22 cellular contexts compared by ENCODE assay signal in genomic region chr1:113003751-113004690, GRCh38.
"Had no signal": no experiment of that assay in that cellular context is flagged by ENCODE, and none has a peak within 500 bp of the region (broad histone marks: within the 10 kb centered on the region; RNA-seq: fewer than 3 reads in every experiment).

No MANE protein-coding gene starts in this region.

- FAIRE-seq: islet of Langerhans had no signal

- H3K27me3 Mint-ChIP-seq: memory B cell; natural killer cell treated with Interleukin-12 subunit alpha and Interleukin-12 subunit beta and Interleukin-15 and Interleukin-18, amount 100 ng/mL, for 72 hours had no signal

- H2AFZ ChIP-seq: parathyroid adenoma had no signal

- H3K27me3 ChIP-seq: colonic mucosa, heart left ventricle, left lung, sigmoid colon, suprapubic skin, tibial artery, upper lobe of left lung, uterus had no signal

- ATAC-seq: heart left ventricle; left lung; lower lobe of right lung; natural killer cell treated with Interleukin-12 subunit alpha and Interleukin-12 subunit beta and Interleukin-15 and Interleukin-18, amount 100 ng/mL, for 72 hours had no signal

- H3K79me2 ChIP-seq: parathyroid adenoma had no signal

- H3K4me1 Mint-ChIP-seq: memory B cell had no signal

- H3K27ac ChIP-seq: colonic mucosa, heart left ventricle, left lung, lower lobe of right lung, parathyroid adenoma, sigmoid colon, skin epidermis, suprapubic skin, tibial artery, upper lobe of left lung, uterus had no signal

- H3K9ac ChIP-seq: parathyroid adenoma had no signal

- H3K4me3 Mint-ChIP-seq: memory B cell; natural killer cell treated with Interleukin-12 subunit alpha and Interleukin-12 subunit beta and Interleukin-15 and Interleukin-18, amount 100 ng/mL, for 72 hours had no signal

- H3K27ac Mint-ChIP-seq: memory B cell; natural killer cell treated with Interleukin-12 subunit alpha and Interleukin-12 subunit beta and Interleukin-15 and Interleukin-18, amount 100 ng/mL, for 72 hours had no signal

- H3K36me3 ChIP-seq: colonic mucosa, left lung, lower lobe of right lung, suprapubic skin, upper lobe of left lung, uterus had no signal

- DNase-seq: cerebellar nuclear complex; colonic mucosa; dermis blood vessel endothelial cell; erythroblast; foreskin melanocyte; heart left ventricle; hippocampal formation; left lung; lower lobe of right lung; midbrain; sigmoid colon; stimulated activated CD4-positive, alpha-beta T cell treated with anti-CD3 and anti-CD28 coated beads, Interleukin-12 subunit alpha, Interleukin-12 subunit beta, amount 100 ng/mL, for 4 hours; stimulated activated naive CD4-positive, alpha-beta T cell treated with Interleukin-2 at 50 U/mL for 16 hours; tibial artery; upper lobe of left lung; uterus had no signal

- H3K9me3 Mint-ChIP-seq: memory B cell; natural killer cell treated with Interleukin-12 subunit alpha and Interleukin-12 subunit beta and Interleukin-15 and Interleukin-18, amount 100 ng/mL, for 72 hours had no signal

- H3K4me3 ChIP-seq: colonic mucosa, heart left ventricle, left lung, lower lobe of right lung, sigmoid colon, skin epidermis, suprapubic skin, tibial artery, upper lobe of left lung, uterus had no signal

- H3K36me3 Mint-ChIP-seq: natural killer cell treated with Interleukin-12 subunit alpha and Interleukin-12 subunit beta and Interleukin-15 and Interleukin-18, amount 100 ng/mL, for 72 hours had no signal

- H3K4me1 ChIP-seq: colonic mucosa, left lung, lower lobe of right lung, parathyroid adenoma, suprapubic skin, upper lobe of left lung, uterus had no signal

- H3K9me3 ChIP-seq: colonic mucosa, heart left ventricle, left lung, lower lobe of right lung, sigmoid colon, suprapubic skin, tibial artery, upper lobe of left lung, uterus had no signal
